Comparison of ENCODE assay signal across 22 cellular contexts in the genomic region with DNA sequence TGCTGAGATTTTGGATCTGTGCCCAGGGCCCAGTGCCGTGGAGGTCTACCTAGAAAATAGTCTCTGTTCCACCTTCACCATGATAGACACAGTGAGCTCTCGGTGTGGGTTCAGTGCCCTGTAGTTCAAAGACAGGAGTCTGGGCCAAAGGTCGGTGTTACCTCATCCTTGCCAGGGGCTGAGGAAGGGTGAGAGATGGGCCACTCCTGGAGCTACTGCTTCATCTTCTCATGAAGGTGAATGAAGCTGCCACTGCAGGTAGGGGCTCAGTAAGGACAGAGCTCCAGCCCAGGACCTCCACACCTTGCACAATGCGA. TPM values are rescaled to one million over a fixed set of nuclear protein-coding genes. Genes with fewer than 3 reads are reported as not detected.
A peak's percentile ranks its signal among the peaks of the same experiment; 100 is the strongest.
DNase-seq lines count a peak whose midpoint lies in the region; ATAC-seq, FAIRE-seq and TF ChIP-seq lines count a peak whose summit lies in the region.
"Had no signal": no experiment of that assay in that cellular context is flagged by ENCODE, and none has a peak within 500 bp of the region (broad histone marks: within the 10 kb centered on the region; RNA-seq: fewer than 3 reads in every experiment).

No MANE protein-coding gene starts in this region.

- H3K9me3 ChIP-seq in SU-DHL-6 (ENCODE audit: insufficient read depth, low read length) (no peaks in the 10 kb centered on the region), HepG2 (ENCODE audit: low read length) (no peaks in the 10 kb centered on the region), stomach (no peaks in the 10 kb centered on the region)
- H3K9me3 ChIP-seq: sigmoid colon, SJSA1, tibial artery had no signal

- H3K27ac Mint-ChIP-seq in mesothelial cell of epicardium = no peak overlapping the region
- H3K27ac Mint-ChIP-seq: H9, nephron, WTC11 had no signal

- no TSS peak for BruUV-seq in HepG2 (replicated peaks; lab: Mats Ljungman, UMichigan)

- TF ChIP-seq EP300 in HepG2 (IDR thresholded peaks at IDR 0.05; ENCODE audit: low read depth in 2 of 2, low read length in 2 of 2) = no peak
- TF ChIP-seq EP300 in HepG2 (CRISPR knock-in tag; IDR thresholded peaks at IDR 0.05; ENCODE audit: borderline replicate concordance) = no peak
- TF ChIP-seq EP300 in stomach (IDR thresholded peaks at IDR 0.05) = no peak

- in situ Hi-C loops in HepG2 (cut with HindIII; ENCODE audit: extremely low pct_ligation_motif_present, low pct_unique_long_range_greater_than_20kb) = no loop called here

- FAIRE-seq in HepG2 (lab: Jason Lieb, UNC) = no peak
- FAIRE-seq: frontal cortex, HTR-8/SVneo, RCC 7860 had no signal

- intact Hi-C loops in cardiac septum (cut with DNase I) = no loop called here
- intact Hi-C loops in left cardiac atrium (cut with DNase I) = no loop called here
- intact Hi-C loops in HepG2 (cut with micrococcal nuclease; ENCODE audit: unreplicated experiment) = no loop called here
- intact Hi-C loops in stomach (cut with DNase I; ENCODE audit: low total_unique reads) = no loop called here

- no peaks in the 10 kb centered on the region for H3K27me3 Mint-ChIP-seq in mesothelial cell of epicardium (ENCODE audit: low read depth)

- TF ChIP-seq RAD21 in HepG2 (CRISPR knock-in tag; IDR thresholded peaks at IDR 0.05) = no peak

- peaks cover 3% of the 10 kb centered on the region for H3K4me1 Mint-ChIP-seq in mesothelial cell of epicardium
- H3K4me1 Mint-ChIP-seq: WTC11 had no signal

- H3K4me3 Mint-ChIP-seq in mesothelial cell of epicardium = no peak overlapping the region
- H3K4me3 Mint-ChIP-seq: H9, nephron, WTC11 had no signal

- H3K36me3 Mint-ChIP-seq in mesothelial cell of epicardium = peaks cover 5% of the 10 kb centered on the region
- H3K36me3 Mint-ChIP-seq: WTC11 had no signal

- CTCF ChIA-PET in HepG2 (lab: Yijun Ruan, JAX; ENCODE audit: low intra/inter-chr PET ratio, low total read pairs) = no interaction called here

- 30% methylated on average over 3 of the region's 4 CpGs for WGBS in HepG2 (ENCODE audit: low lambda C conversion rate)
- WGBS in stomach, 5 donors = 90 to 95% (median 94%) methylated on average over 4 of the region's 4 CpGs

- ATAC-seq in left cardiac atrium = no peak
- peak; percentile 45 for ATAC-seq in HepG2
- ATAC-seq in HG03457 (IDR thresholded peaks at IDR 0.05; ENCODE audit: unreplicated experiment) = no peak
- ATAC-seq: WTC11 had no signal

- H3K79me2 ChIP-seq in SU-DHL-6 (ENCODE audit: insufficient read depth, low read length) (no peaks in the 10 kb centered on the region), HepG2 (ENCODE audit: insufficient read depth, low read length) (no peaks in the 10 kb centered on the region)

- H3K9ac ChIP-seq in SU-DHL-6 (ENCODE audit: low read length) (no peak overlapping the region), HepG2 (ENCODE audit: insufficient read depth, low read depth, low read length) (no peak overlapping the region)

- no peaks in the 10 kb centered on the region for H3K27me3 ChIP-seq in SU-DHL-6 (ENCODE audit: low read length)
- no peaks in the 10 kb centered on the region for H3K27me3 ChIP-seq in HepG2 (ENCODE audit: control insufficient read depth in 1 of 2, insufficient read depth in 2 of 2, low read length in 2 of 2)
- no peaks in the 10 kb centered on the region for H3K27me3 ChIP-seq in stomach
- H3K27me3 ChIP-seq: sigmoid colon, SJSA1 had no signal

- H2AFZ ChIP-seq in SU-DHL-6 (ENCODE audit: low read depth, low read length, severe bottlenecking) (no peak overlapping the region), HepG2 (ENCODE audit: low read length) (no peak overlapping the region)

- H3K4me2 ChIP-seq in SU-DHL-6 (ENCODE audit: low read depth, low read length, poor library complexity, severe bottlenecking) (no peak overlapping the region), HepG2 (ENCODE audit: low read depth, low read length) (no peak overlapping the region)

- no peaks in the 10 kb centered on the region for H3K9me2 ChIP-seq in SU-DHL-6 (replicated peaks; ENCODE audit: insufficient read depth, low read length)

- peaks cover 5% of the 10 kb centered on the region for H3K9me3 Mint-ChIP-seq in mesothelial cell of epicardium
- H3K9me3 Mint-ChIP-seq: H9 had no signal

- H3K36me3 ChIP-seq in SU-DHL-6 (ENCODE audit: low read length) (no peaks in the 10 kb centered on the region), HepG2 (replicated peaks in 1 of 2; ENCODE audit: control insufficient read depth in 1 of 2, insufficient read depth in 2 of 2, low read length in 2 of 2) (no peaks in the 10 kb centered on the region), stomach (no peaks in the 10 kb centered on the region)
- H3K36me3 ChIP-seq: sigmoid colon, SJSA1, tibial artery had no signal

- POLR2A ChIA-PET in HepG2 (lab: Yijun Ruan, JAX) = interaction anchor here (0.6 kb wide), 1 partner anchor 47 kb away, joined by 3 read pairs; a partner anchor contains a TSS

- H3F3A ChIP-seq in SU-DHL-6 (ENCODE audit: insufficient read depth) = peaks cover 42% of the 10 kb centered on the region

- TF ChIP-seq POLR2A in HepG2 (IDR thresholded peaks at IDR 0.05; ENCODE audit: insufficient read depth in 1 of 2, low read depth in 2 of 2, low read length in 2 of 2) = no peak
- TF ChIP-seq POLR2A in stomach (IDR thresholded peaks at IDR 0.05) = no peak

- H3K27ac ChIP-seq in SU-DHL-6 (ENCODE audit: low read depth, low read length) (peak overlapping the region; percentile 7; the same call in 1 of the 2 replicates), HepG2 (ENCODE audit: extremely low read length, insufficient read depth, low read length) (no peak overlapping the region), stomach (no peak overlapping the region)
- H3K27ac ChIP-seq: sigmoid colon, SJSA1, tibial artery had no signal

- H4K20me1 ChIP-seq in SU-DHL-6 (ENCODE audit: low read depth, low read length) = no peaks in the 10 kb centered on the region
- H4K20me1 ChIP-seq in HepG2 (ENCODE audit: insufficient read depth, low read length) = no peaks in the 10 kb centered on the region

- H3K4me3 ChIP-seq in SU-DHL-6 (ENCODE audit: insufficient read depth, low read length, poor library complexity, severe bottlenecking) (no peak overlapping the region), HepG2 (replicated peaks in 1 of 3; ENCODE audit: insufficient read depth in 1 of 3, low read depth in 2 of 3, low read length in 3 of 3) (no peak overlapping the region), stomach (no peak overlapping the region)
- H3K4me3 ChIP-seq: sigmoid colon, SJSA1, tibial artery had no signal

- TF ChIP-seq CTCF in SU-DHL-6 (IDR thresholded peaks at IDR 0.05; ENCODE audit: insufficient read depth, low read length, poor library complexity, severe bottlenecking) (no peak), HepG2 (CRISPR knock-in tag; IDR thresholded peaks at IDR 0.05) (no peak), stomach (IDR thresholded peaks at IDR 0.05) (no peak), mesothelial cell of epicardium (IDR thresholded peaks at IDR 0.05; ENCODE audit: unreplicated experiment) (no peak)

- DNase-seq in cardiac septum (ENCODE audit: low spot score) (peak; percentile 35), left cardiac atrium (no peak), HepG2 (ENCODE audit: low spot score) (no peak), stomach (no peak), mesothelial cell of epicardium (ENCODE audit: low spot score in 2 of 2, unreplicated experiment in 2 of 2) (no peak)
- DNase-seq: activated gamma-delta T cell treated with Interleukin-2 at 50 U/mL for 16 hours; COR-L47; effector CD4-positive, alpha-beta T cell; H9; NCI-H1105 treated with DMSO at 0.1 percent for 48 hours; NCI-H2081 treated with DMSO at 0.1 percent for 48 hours; sigmoid colon; stimulated activated naive CD4-positive, alpha-beta T cell; tibial artery had no signal

- no peaks in the 10 kb centered on the region for H3K4me1 ChIP-seq in HepG2 (ENCODE audit: insufficient read depth, low read length)
- peaks cover 0 to 6% (median 0%) of the 10 kb centered on the region in 4 donors for H3K4me1 ChIP-seq in stomach
- H3K4me1 ChIP-seq: sigmoid colon, SJSA1, tibial artery had no signal

TF ChIP-seq in HepG2, 621 proteins besides CTCF, POLR2A, EP300 and RAD21 (continues in another document):
- TF ChIP-seq RARA (CRISPR knock-in tag; IDR thresholded peaks at IDR 0.05) = 0 out of 2 replicates have a peak, but pooled peaks have one; percentile 17
- TF ChIP-seq ZNF354B (CRISPR knock-in tag; IDR thresholded peaks at IDR 0.05) = no peak
- TF ChIP-seq ZNF589 (CRISPR knock-in tag; conservative IDR thresholded peaks at IDR 0.05) = no peak
- TF ChIP-seq, protein P1, sequence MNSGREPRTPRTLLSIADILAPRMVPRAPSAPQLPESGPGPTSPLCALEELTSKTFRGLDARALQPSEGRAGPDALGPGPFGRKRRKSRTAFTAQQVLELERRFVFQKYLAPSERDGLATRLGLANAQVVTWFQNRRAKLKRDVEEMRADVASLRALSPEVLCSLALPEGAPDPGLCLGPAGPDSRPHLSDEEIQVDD (CRISPR knock-in tag; IDR thresholded peaks at IDR 0.05; ENCODE audit: borderline replicate concordance) = no peak

RNA-seq across cellular contexts. Expression of a gene that starts 47.1 kb away (rescaled TPM):
- total RNA-seq in cardiac septum = 21.6 TPM
- 10 to 100 TPM; 18.2 to 28.4 TPM for total RNA-seq in left cardiac atrium
- total RNA-seq in HepG2 (2016; rRNA removed; fragmentation: Illumina TruSeq; extraction: Trizol) = 36.4 and 36.7 TPM in 2 replicates
- 5.1 and 5.6 TPM in 2 replicates for total RNA-seq in HepG2 (2016; cell fraction: cytosol; rRNA removed; fragmentation: Illumina TruSeq; extraction: Trizol; ENCODE audit: low read depth)
- 36.6 and 39.9 TPM in 2 replicates for total RNA-seq in HepG2 (2016; cell fraction: insoluble cytoplasmic fraction; rRNA removed; fragmentation: Illumina TruSeq; extraction: Trizol)
- 25.8 and 26.4 TPM in 2 replicates for total RNA-seq in HepG2 (2016; cell fraction: membrane; rRNA removed; fragmentation: Illumina TruSeq; extraction: Trizol)
- 46.3 and 52.7 TPM in 2 replicates for total RNA-seq in HepG2 (2016; cell fraction: nucleus; rRNA removed; fragmentation: Illumina TruSeq; extraction: Trizol)
- polyA plus RNA-seq in HepG2 (2011; rRNA removed) = 32.2 and 34.8 TPM in 2 replicates
- 15.5 and 20.6 TPM in 2 replicates for polyA plus RNA-seq in HepG2 (2011; cell fraction: cytosol; rRNA removed)
- polyA plus RNA-seq in HepG2 (2011; cell fraction: nucleus; rRNA removed) = 13.8 and 16.8 TPM in 2 replicates
- polyA plus RNA-seq in HepG2 (2012) = 33.3 and 34.4 TPM in 2 replicates
- polyA plus RNA-seq in HepG2 (2016; cell fraction: cytosol; fragmentation: Illumina TruSeq; extraction: Trizol; ENCODE audit: low read depth) = 1.6 and 1.7 TPM in 2 replicates
- 31.2 and 31.8 TPM in 2 replicates for polyA plus RNA-seq in HepG2 (2016; cell fraction: insoluble cytoplasmic fraction; fragmentation: Illumina TruSeq; extraction: Trizol; ENCODE audit: low read depth)
- 10.0 and 11.0 TPM in 2 replicates for polyA plus RNA-seq in HepG2 (2016; cell fraction: membrane; fragmentation: Illumina TruSeq; extraction: Trizol; ENCODE audit: low read depth)
- 22.4 and 22.7 TPM in 2 replicates for polyA plus RNA-seq in HepG2 (2016; cell fraction: nucleus; fragmentation: Illumina TruSeq; extraction: Trizol; ENCODE audit: insufficient read depth, low read depth)
- 25.7 and 38.6 TPM in 2 replicates for polyA minus RNA-seq in HepG2 (2011; rRNA and poly(A)+ RNA removed; ENCODE audit: low replicate concordance)
- 28.8 and 32.2 TPM in 2 replicates for polyA minus RNA-seq in HepG2 (2011; cell fraction: cytosol; rRNA and poly(A)+ RNA removed)
- 68.2 and 81.1 TPM in 2 replicates for polyA minus RNA-seq in HepG2 (2011; cell fraction: nucleus; rRNA and poly(A)+ RNA removed)
- 10 to 100 TPM; 13.4 to 45.2 (median 30.7) TPM for total RNA-seq in stomach
- polyA plus RNA-seq in stomach = 10 to 100 TPM in 2 of 3 donors, 1 to 10 TPM in 1; 7.2 to 15.3 (median 11.0) TPM
- total RNA-seq in mesothelial cell of epicardium = 88.9 to 94.2 TPM (median 92.5 TPM) in 3 replicates
